In the genomic region with DNA sequence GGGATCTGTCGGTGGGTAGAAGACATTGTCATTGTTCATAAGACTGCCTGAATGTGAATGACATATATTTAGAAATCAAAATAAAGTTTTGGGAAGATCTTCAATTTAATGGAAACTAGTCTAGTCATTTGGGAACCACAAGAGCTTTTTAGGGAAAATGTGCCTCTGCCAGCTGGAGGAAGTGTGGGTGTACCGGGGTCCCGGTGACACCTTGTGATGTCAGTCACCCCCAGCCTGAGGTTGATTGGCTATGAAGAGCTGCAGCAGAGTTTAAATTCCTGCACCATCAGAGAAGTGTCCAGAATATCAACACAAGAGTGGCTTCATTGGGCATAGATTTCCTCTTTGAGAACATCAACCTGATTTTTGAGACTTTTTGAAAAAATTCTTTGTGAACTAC, we compare ENCODE assay signal across 10 cellular contexts. TPM values are rescaled to one million over a fixed set of nuclear protein-coding genes. Genes with fewer than 3 reads are reported as not detected.
"Had no signal": no experiment of that assay in that cellular context is flagged by ENCODE, and none has a peak within 500 bp of the region (broad histone marks: within the 10 kb centered on the region; RNA-seq: fewer than 3 reads in every experiment).

A gene with protein sequence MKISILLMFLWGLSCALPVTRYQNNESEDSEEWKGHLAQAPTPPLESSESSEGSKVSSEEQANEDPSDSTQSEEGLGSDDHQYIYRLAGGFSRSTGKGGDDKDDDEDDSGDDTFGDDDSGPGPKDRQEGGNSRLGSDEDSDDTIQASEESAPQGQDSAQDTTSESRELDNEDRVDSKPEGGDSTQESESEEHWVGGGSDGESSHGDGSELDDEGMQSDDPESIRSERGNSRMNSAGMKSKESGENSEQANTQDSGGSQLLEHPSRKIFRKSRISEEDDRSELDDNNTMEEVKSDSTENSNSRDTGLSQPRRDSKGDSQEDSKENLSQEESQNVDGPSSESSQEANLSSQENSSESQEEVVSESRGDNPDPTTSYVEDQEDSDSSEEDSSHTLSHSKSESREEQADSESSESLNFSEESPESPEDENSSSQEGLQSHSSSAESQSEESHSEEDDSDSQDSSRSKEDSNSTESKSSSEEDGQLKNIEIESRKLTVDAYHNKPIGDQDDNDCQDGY (plus strand): TSS at position 301 of the 400 bp plus-strand sequence. CDS start 6,213 bp downstream, outside the sequence.

- DNase-seq: GM23248, GOT3, H9, HCEC 1CT, HFFc6, KBM-7 had no signal

- H2AFZ ChIP-seq: GM23248 had no signal

- H3K4me3 ChIP-seq: GM23248 had no signal

- H3K9ac ChIP-seq: GM23248 had no signal

- ATAC-seq: HepG2 had no signal

- H3K27ac ChIP-seq: GM23248, HL-60 had no signal

RNA-seq across cellular contexts. Expression of the gene that starts here (rescaled TPM):
- total RNA-seq: GM23248, H9, HepG2, HFFc6, HT1080 had no signal
- polyA plus RNA-seq: GM23248, HepG2, IgD-negative memory B cell had no signal
